In the genomic region with DNA sequence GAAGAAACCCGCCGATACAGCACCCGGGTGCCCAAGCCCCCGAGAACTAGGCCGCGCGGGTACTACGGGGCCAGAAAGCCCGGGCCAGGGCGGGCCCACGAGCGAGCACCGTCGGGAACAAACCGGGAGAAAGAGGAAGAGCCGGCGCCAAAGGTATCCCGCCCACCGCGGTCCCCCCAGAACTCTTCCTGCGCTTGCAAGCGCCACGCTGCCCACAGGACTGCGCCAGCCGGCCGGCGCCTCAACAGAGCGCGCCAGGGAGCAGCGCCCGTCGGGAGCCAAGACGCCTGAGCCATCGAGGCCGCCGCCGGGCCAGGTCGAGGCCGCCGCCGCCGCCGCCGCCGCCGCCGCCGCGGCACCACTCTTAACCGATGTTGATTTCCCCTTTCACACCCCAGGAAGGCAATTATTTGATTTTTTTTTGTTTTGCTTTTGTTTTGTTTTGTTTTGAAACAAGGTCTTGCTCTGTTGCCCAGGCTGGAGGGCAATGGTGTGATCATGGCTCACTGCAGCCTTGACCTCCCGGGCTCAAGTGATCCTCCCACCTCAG, we compare ENCODE assay signal across 7 cellular contexts. TPM values are rescaled to one million over a fixed set of nuclear protein-coding genes. Genes with fewer than 3 reads are reported as not detected.
A peak's percentile ranks its signal among the peaks of the same experiment; 100 is the strongest.
DNase-seq lines count a peak whose midpoint lies in the region; ATAC-seq and TF ChIP-seq lines count a peak whose summit lies in the region.
"Not testable (repeated sequence)": the region's sequence is repeated elsewhere in the genome, so short reads cannot be mapped to it uniquely, and the experiment has no call there.

No MANE protein-coding gene starts in this region.

- H3K4me3 Mint-ChIP-seq in CD8-positive, alpha-beta T cell, result peak overlapping the region; percentile 64
- peak overlapping the region; percentile 33 for H3K4me3 Mint-ChIP-seq in activated CD8-positive, alpha-beta T cell treated with anti-CD3 and anti-CD28 coated beads, Interleukin-2, amount 10 ng/mL, durations not matched to agents 7 days and 5 days
- peak overlapping the region; percentile 75 for H3K4me3 Mint-ChIP-seq in activated naive CD8-positive, alpha-beta T cell treated with anti-CD3 and anti-CD28 coated beads, Interleukin-2, amount 10 ng/mL, durations not matched to agents 7 days and 5 days
- peak overlapping the region; percentile 80 for H3K4me3 Mint-ChIP-seq in natural killer cell
- H3K4me3 Mint-ChIP-seq in stimulated activated naive CD8-positive, alpha-beta T cell treated with anti-CD3 and anti-CD28 coated beads, Interleukin-15, Interleukin-2, amounts not matched to agents 100 ng/mL and 50 ng/mL, for 24 hours, result peak overlapping the region; percentile 53

- ATAC-seq in CD8-positive, alpha-beta T cell, result peak; percentile 59
- ATAC-seq in activated CD8-positive, alpha-beta T cell treated with anti-CD3 and anti-CD28 coated beads, Interleukin-2, amount 10 ng/mL, durations not matched to agents 7 days and 5 days, result peak; percentile 50
- ATAC-seq in activated naive CD8-positive, alpha-beta T cell treated with anti-CD3 and anti-CD28 coated beads, Interleukin-2, amount 10 ng/mL, durations not matched to agents 7 days and 5 days (ENCODE audit: low read depth), result peak; percentile 64
- ATAC-seq in heart left ventricle, result not testable (repeated sequence)
- ATAC-seq in natural killer cell, result peak; percentile 62 to 83 (median 70)

- CTCF ChIA-PET in CD8-positive, alpha-beta T cell (lab: Charles Lee), result interaction anchor here (0.6 to 6.6 kb wide), 3 partner anchors 38 to 159 kb away, joined by 3 to 67 read pairs (median 3); no protein-coding TSS in a partner anchor
- CTCF ChIA-PET in activated CD8-positive, alpha-beta T cell treated with anti-CD3 and anti-CD28 coated beads, Interleukin-2, amount 10 ng/mL, durations not matched to agents 7 days and 5 days (lab: Charles Lee), result not testable (repeated sequence)

- TF ChIP-seq POLR2A in Peyer's patch (IDR thresholded peaks at IDR 0.05); heart left ventricle (IDR thresholded peaks at IDR 0.05): not testable (repeated sequence)

- peaks cover 15% of the 10 kb centered on the region for H3K27me3 Mint-ChIP-seq in CD8-positive, alpha-beta T cell (ENCODE audit: low read depth)
- peaks cover 32% of the 10 kb centered on the region for H3K27me3 Mint-ChIP-seq in activated CD8-positive, alpha-beta T cell treated with anti-CD3 and anti-CD28 coated beads, Interleukin-2, amount 10 ng/mL, durations not matched to agents 7 days and 5 days (ENCODE audit: low read depth)
- peaks cover 40% of the 10 kb centered on the region for H3K27me3 Mint-ChIP-seq in activated naive CD8-positive, alpha-beta T cell treated with anti-CD3 and anti-CD28 coated beads, Interleukin-2, amount 10 ng/mL, durations not matched to agents 7 days and 5 days
- not testable (repeated sequence) for H3K27me3 Mint-ChIP-seq in natural killer cell (ENCODE audit: low read depth in 2 of 2)
- H3K27me3 Mint-ChIP-seq in stimulated activated naive CD8-positive, alpha-beta T cell treated with anti-CD3 and anti-CD28 coated beads, Interleukin-15, Interleukin-2, amounts not matched to agents 100 ng/mL and 50 ng/mL, for 24 hours, result peaks cover 33% of the 10 kb centered on the region

- not testable (repeated sequence) for H3K4me3 ChIP-seq in CD8-positive, alpha-beta T cell (ENCODE audit: low read depth, low read length)
- H3K4me3 ChIP-seq in Peyer's patch (peak overlapping the region; percentile 0 to 44 (median 40)), heart left ventricle (peak overlapping the region in 9 of 12 donors; percentile 22 to 51 (median 38))

- not testable (repeated sequence) for H3K36me3 Mint-ChIP-seq in CD8-positive, alpha-beta T cell; activated CD8-positive, alpha-beta T cell treated with anti-CD3 and anti-CD28 coated beads, Interleukin-2, amount 10 ng/mL, durations not matched to agents 7 days and 5 days (ENCODE audit: low read depth); activated naive CD8-positive, alpha-beta T cell treated with anti-CD3 and anti-CD28 coated beads, Interleukin-2, amount 10 ng/mL, durations not matched to agents 7 days and 5 days; natural killer cell; stimulated activated naive CD8-positive, alpha-beta T cell treated with anti-CD3 and anti-CD28 coated beads, Interleukin-15, Interleukin-2, amounts not matched to agents 100 ng/mL and 50 ng/mL, for 24 hours (ENCODE audit: low read depth)

- not testable (repeated sequence) for H3K27me3 ChIP-seq in CD8-positive, alpha-beta T cell (ENCODE audit: insufficient read depth, low read length); Peyer's patch
- H3K27me3 ChIP-seq in heart left ventricle, result peaks cover 0 to 20% (median 3%) of the 10 kb centered on the region in 9 donors

- H3K9me3 Mint-ChIP-seq in CD8-positive, alpha-beta T cell; activated CD8-positive, alpha-beta T cell treated with anti-CD3 and anti-CD28 coated beads, Interleukin-2, amount 10 ng/mL, durations not matched to agents 7 days and 5 days (ENCODE audit: insufficient read depth); activated naive CD8-positive, alpha-beta T cell treated with anti-CD3 and anti-CD28 coated beads, Interleukin-2, amount 10 ng/mL, durations not matched to agents 7 days and 5 days; natural killer cell; stimulated activated naive CD8-positive, alpha-beta T cell treated with anti-CD3 and anti-CD28 coated beads, Interleukin-15, Interleukin-2, amounts not matched to agents 100 ng/mL and 50 ng/mL, for 24 hours: not testable (repeated sequence)

- H3K27ac ChIP-seq in CD8-positive, alpha-beta T cell (ENCODE audit: low read depth, low read length); Peyer's patch; heart left ventricle: not testable (repeated sequence)

- H3K27ac Mint-ChIP-seq in CD8-positive, alpha-beta T cell; activated CD8-positive, alpha-beta T cell treated with anti-CD3 and anti-CD28 coated beads, Interleukin-2, amount 10 ng/mL, durations not matched to agents 7 days and 5 days; stimulated activated naive CD8-positive, alpha-beta T cell treated with anti-CD3 and anti-CD28 coated beads, Interleukin-15, Interleukin-2, amounts not matched to agents 100 ng/mL and 50 ng/mL, for 24 hours: not testable (repeated sequence)
- H3K27ac Mint-ChIP-seq in activated naive CD8-positive, alpha-beta T cell treated with anti-CD3 and anti-CD28 coated beads, Interleukin-2, amount 10 ng/mL, durations not matched to agents 7 days and 5 days, result peak overlapping the region; percentile 33
- H3K27ac Mint-ChIP-seq in natural killer cell, result peak overlapping the region in 1 of 2 donors; percentile 52

- peak in 1 of 7 experiments; percentile 12 for DNase-seq in CD8-positive, alpha-beta T cell
- not testable (repeated sequence) for DNase-seq in Peyer's patch; activated CD8-positive, alpha-beta T cell treated with anti-CD3 and anti-CD28 coated beads, Interleukin-2, amount 10 ng/mL, durations not matched to agents 7 days and 5 days; heart left ventricle
- peak; percentile 44 for DNase-seq in activated naive CD8-positive, alpha-beta T cell treated with anti-CD3 and anti-CD28 coated beads, Interleukin-2, amount 10 ng/mL, durations not matched to agents 7 days and 5 days
- DNase-seq in natural killer cell, result peak; percentile 37

- TF ChIP-seq CTCF in CD8-positive, alpha-beta T cell (IDR thresholded peaks at IDR 0.05); Peyer's patch (IDR thresholded peaks at IDR 0.05); heart left ventricle (IDR thresholded peaks at IDR 0.05); natural killer cell (IDR thresholded peaks at IDR 0.05): not testable (repeated sequence)

- WGBS in heart left ventricle, 4 donors, result 9 to 14% (median 11%) methylated on average over 19 to 44 of the region's 51 CpGs

- POLR2A ChIA-PET in CD8-positive, alpha-beta T cell (lab: Charles Lee), result not testable (repeated sequence)
- POLR2A ChIA-PET in activated CD8-positive, alpha-beta T cell treated with anti-CD3 and anti-CD28 coated beads, Interleukin-2, amount 10 ng/mL, durations not matched to agents 7 days and 5 days (lab: Charles Lee), result interaction anchor here (1.5 kb wide), 1 partner anchor 13 kb away, joined by 4 read pairs; the partner anchor contains the start of gene PTPN2
- POLR2A ChIA-PET in activated naive CD8-positive, alpha-beta T cell treated with anti-CD3 and anti-CD28 coated beads, Interleukin-2, amount 10 ng/mL, durations not matched to agents 7 days and 5 days (lab: Charles Lee), result interaction anchor here (0.7 kb wide), 1 partner anchor 13 kb away, joined by 3 read pairs; the partner anchor contains the start of gene PTPN2

- not testable (repeated sequence) for H3K9me3 ChIP-seq in CD8-positive, alpha-beta T cell (ENCODE audit: low read length); Peyer's patch; heart left ventricle

- intact Hi-C loops in CD8-positive, alpha-beta T cell (cut with DNase I, micrococcal nuclease); natural killer cell (cut with micrococcal nuclease): not testable (repeated sequence)
- intact Hi-C loops in heart left ventricle (cut with DNase I), result loop anchor here in 4 of 10 donors (5.0 to 10.0 kb wide), 3 partner anchors 35 to 152 kb away; no protein-coding TSS in a partner anchor

- not testable (repeated sequence) for H3K36me3 ChIP-seq in CD8-positive, alpha-beta T cell (ENCODE audit: insufficient read depth, low read length); Peyer's patch; heart left ventricle

- H3K4me1 Mint-ChIP-seq in CD8-positive, alpha-beta T cell (ENCODE audit: low read depth); activated CD8-positive, alpha-beta T cell treated with anti-CD3 and anti-CD28 coated beads, Interleukin-2, amount 10 ng/mL, durations not matched to agents 7 days and 5 days (ENCODE audit: low read depth): not testable (repeated sequence)
- H3K4me1 Mint-ChIP-seq in activated naive CD8-positive, alpha-beta T cell treated with anti-CD3 and anti-CD28 coated beads, Interleukin-2, amount 10 ng/mL, durations not matched to agents 7 days and 5 days, result peaks cover 10% of the 10 kb centered on the region
- peaks cover 6 to 13% of the 10 kb centered on the region in 2 donors for H3K4me1 Mint-ChIP-seq in natural killer cell
- H3K4me1 Mint-ChIP-seq in stimulated activated naive CD8-positive, alpha-beta T cell treated with anti-CD3 and anti-CD28 coated beads, Interleukin-15, Interleukin-2, amounts not matched to agents 100 ng/mL and 50 ng/mL, for 24 hours (ENCODE audit: low read depth), result peaks cover 24% of the 10 kb centered on the region

- H3K4me1 ChIP-seq in CD8-positive, alpha-beta T cell (ENCODE audit: insufficient read depth, low read length); Peyer's patch; heart left ventricle: not testable (repeated sequence)

RNA-seq across cellular contexts. Expression of gene PTPN2, which starts 12.8 kb away (rescaled TPM):
- total RNA-seq in CD8-positive, alpha-beta T cell, result 10 to 100 TPM; 61.7 to 62.8 TPM
- 10 to 100 TPM; 28.9 to 43.7 (median 29.3) TPM for total RNA-seq in Peyer's patch
- total RNA-seq in activated CD8-positive, alpha-beta T cell treated with anti-CD3 and anti-CD28 coated beads, Interleukin-2, amount 10 ng/mL, durations not matched to agents 7 days and 5 days, result 10 to 100 TPM; 52.9 to 53.6 TPM
- 10 to 100 TPM; 64.9 to 68.1 TPM for total RNA-seq in activated naive CD8-positive, alpha-beta T cell treated with anti-CD3 and anti-CD28 coated beads, Interleukin-2, amount 10 ng/mL, durations not matched to agents 7 days and 5 days
- total RNA-seq in heart left ventricle, result 10 to 100 TPM in 6 of 9 donors, 1 to 10 TPM in 3; 7.5 to 33.1 (median 10.4) TPM
- polyA plus RNA-seq in heart left ventricle, result 10 to 100 TPM; 11.7 to 13.9 TPM
- total RNA-seq in natural killer cell, result 100 to 1,000 TPM; 110 to 115 (median 112) TPM

RNA-seq across cellular contexts. Expression of gene SEH1L, which starts 51.0 kb away (rescaled TPM):
- 10 to 100 TPM; 23.9 to 27.6 TPM for total RNA-seq in CD8-positive, alpha-beta T cell
- total RNA-seq in Peyer's patch, result 10 to 100 TPM; 18.6 to 38.0 (median 25.3) TPM
- total RNA-seq in activated CD8-positive, alpha-beta T cell treated with anti-CD3 and anti-CD28 coated beads, Interleukin-2, amount 10 ng/mL, durations not matched to agents 7 days and 5 days, result 10 to 100 TPM; 58.6 to 62.3 TPM
- total RNA-seq in activated naive CD8-positive, alpha-beta T cell treated with anti-CD3 and anti-CD28 coated beads, Interleukin-2, amount 10 ng/mL, durations not matched to agents 7 days and 5 days, result 10 to 100 TPM; 38.0 to 43.5 TPM
- total RNA-seq in heart left ventricle, result 10 to 100 TPM; 12.9 to 28.3 (median 18.5) TPM
- polyA plus RNA-seq in heart left ventricle, result 10 to 100 TPM in 1 of 2 donors, 1 to 10 TPM in 1; 8.6 to 39.9 TPM
- total RNA-seq in natural killer cell, result 10 to 100 TPM; 24.5 to 28.4 (median 26.5) TPM
